ENCODE assay signal across 9 cellular contexts in the genomic region with DNA sequence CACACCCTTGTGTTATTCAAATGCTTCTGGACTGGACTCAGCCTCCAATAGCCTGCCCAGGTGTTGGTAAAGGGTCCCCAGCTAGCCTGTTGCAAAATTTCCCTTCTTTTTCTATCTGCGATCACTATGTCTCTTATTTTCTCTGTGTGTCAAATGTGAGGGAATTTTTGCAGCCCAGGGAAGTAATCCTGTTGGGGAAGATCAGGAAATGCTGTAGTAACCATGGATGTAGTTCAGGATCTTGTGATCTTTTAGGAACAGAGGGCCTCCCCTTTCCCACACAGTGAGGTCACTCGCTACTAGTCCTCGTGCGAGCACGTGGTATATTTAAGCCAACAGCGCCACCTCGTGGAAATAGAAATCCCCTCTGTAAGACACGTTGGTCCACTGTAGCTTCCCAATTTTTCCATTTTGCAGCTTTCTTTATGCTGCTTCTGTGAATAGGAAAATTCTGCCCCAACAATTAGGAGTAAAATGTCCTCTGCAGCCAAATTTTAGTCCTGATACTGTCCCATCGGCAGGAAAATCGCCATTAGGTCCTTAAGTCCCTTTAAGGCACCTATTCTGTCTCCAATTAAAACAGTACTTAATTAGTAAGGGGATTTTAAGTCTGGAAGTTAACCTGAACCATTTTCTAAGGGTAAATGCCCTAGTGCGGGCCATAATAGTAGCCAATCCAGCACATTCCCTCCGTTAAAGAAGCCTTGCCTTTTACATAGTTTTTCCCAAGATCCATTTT. TPM values are rescaled to one million over a fixed set of nuclear protein-coding genes. Genes with fewer than 3 reads are reported as not detected.
DNase-seq lines count a peak whose midpoint lies in the region; ATAC-seq, FAIRE-seq and TF ChIP-seq lines count a peak whose summit lies in the region.
"Had no signal": no experiment of that assay in that cellular context is flagged by ENCODE, and none has a peak within 500 bp of the region (broad histone marks: within the 10 kb centered on the region; RNA-seq: fewer than 3 reads in every experiment).

No MANE protein-coding gene starts in this region.

- CTCF ChIA-PET in WTC11 (lab: Charles Lee): interaction anchor here (0.6 to 3.6 kb wide), 6 partner anchors 9 to 446 kb away, joined by 3 to 12 read pairs (median 6); no protein-coding TSS in a partner anchor

- ATAC-seq in WTC11 (peak; percentile 78), HG02588 (IDR thresholded peaks at IDR 0.05; ENCODE audit: unreplicated experiment) (no peak)

- H3K4me1 Mint-ChIP-seq in WTC11: peaks cover 8% of the 10 kb centered on the region

- TF ChIP-seq CTCF in NB4 (IDR thresholded peaks at IDR 0.05; ENCODE audit: low read depth, low read length): peak; percentile 34
- peak; percentile 69 for TF ChIP-seq CTCF in WTC11 (IDR thresholded peaks at IDR 0.05)

- H3K36me3 Mint-ChIP-seq in WTC11: peaks cover 51% of the 10 kb centered on the region

- H3K9me3 Mint-ChIP-seq in WTC11: peaks cover 65% of the 10 kb centered on the region

- H3K4me3 ChIP-seq in NB4 (ENCODE audit: low read depth, low read length): no peak overlapping the region

- FAIRE-seq in urothelium cell line (lab: Jason Lieb, UNC): no peak
- FAIRE-seq: endometrium had no signal

- DNase-seq in NCI-H2196 (lab: John Stamatoyannopoulos, UW; ENCODE audit: unreplicated experiment) (peak; percentile 67), NCI-H2196 treated with DMSO at 0.1 percent for 48 hours (lab: John Stamatoyannopoulos, UW; ENCODE audit: unreplicated experiment) (no peak), NB4 (ENCODE audit: low read depth) (peak; percentile 76), WTC11 (ENCODE audit: low spot score) (peak; percentile 80), dermis blood vessel endothelial cell (peak; percentile 87), mesenteric fat pad (ENCODE audit: low spot score) (peak; percentile 35), urothelium cell line (ENCODE audit: low spot score) (peak; percentile 62)

- no peak for TF ChIP-seq POLR2A in NB4 (IDR thresholded peaks at IDR 0.05; ENCODE audit: extremely low read depth, insufficient read length)

- peaks cover 18% of the 10 kb centered on the region for H3K27me3 Mint-ChIP-seq in WTC11 (ENCODE audit: low read depth)

- H3K27ac Mint-ChIP-seq in WTC11: no peak overlapping the region

- POLR2A ChIA-PET in WTC11 (lab: Charles Lee): no interaction called here

- H3K4me3 Mint-ChIP-seq in WTC11: no peak overlapping the region

TF ChIP-seq in WTC11, 78 proteins besides CTCF, POLR2A, EP300 and RAD21:
- TF ChIP-seq, protein P1, sequence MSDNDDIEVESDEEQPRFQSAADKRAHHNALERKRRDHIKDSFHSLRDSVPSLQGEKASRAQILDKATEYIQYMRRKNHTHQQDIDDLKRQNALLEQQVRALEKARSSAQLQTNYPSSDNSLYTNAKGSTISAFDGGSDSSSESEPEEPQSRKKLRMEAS (CRISPR knock-in tag; IDR thresholded peaks at IDR 0.05): peak; percentile 60
- TF ChIP-seq, protein P2, sequence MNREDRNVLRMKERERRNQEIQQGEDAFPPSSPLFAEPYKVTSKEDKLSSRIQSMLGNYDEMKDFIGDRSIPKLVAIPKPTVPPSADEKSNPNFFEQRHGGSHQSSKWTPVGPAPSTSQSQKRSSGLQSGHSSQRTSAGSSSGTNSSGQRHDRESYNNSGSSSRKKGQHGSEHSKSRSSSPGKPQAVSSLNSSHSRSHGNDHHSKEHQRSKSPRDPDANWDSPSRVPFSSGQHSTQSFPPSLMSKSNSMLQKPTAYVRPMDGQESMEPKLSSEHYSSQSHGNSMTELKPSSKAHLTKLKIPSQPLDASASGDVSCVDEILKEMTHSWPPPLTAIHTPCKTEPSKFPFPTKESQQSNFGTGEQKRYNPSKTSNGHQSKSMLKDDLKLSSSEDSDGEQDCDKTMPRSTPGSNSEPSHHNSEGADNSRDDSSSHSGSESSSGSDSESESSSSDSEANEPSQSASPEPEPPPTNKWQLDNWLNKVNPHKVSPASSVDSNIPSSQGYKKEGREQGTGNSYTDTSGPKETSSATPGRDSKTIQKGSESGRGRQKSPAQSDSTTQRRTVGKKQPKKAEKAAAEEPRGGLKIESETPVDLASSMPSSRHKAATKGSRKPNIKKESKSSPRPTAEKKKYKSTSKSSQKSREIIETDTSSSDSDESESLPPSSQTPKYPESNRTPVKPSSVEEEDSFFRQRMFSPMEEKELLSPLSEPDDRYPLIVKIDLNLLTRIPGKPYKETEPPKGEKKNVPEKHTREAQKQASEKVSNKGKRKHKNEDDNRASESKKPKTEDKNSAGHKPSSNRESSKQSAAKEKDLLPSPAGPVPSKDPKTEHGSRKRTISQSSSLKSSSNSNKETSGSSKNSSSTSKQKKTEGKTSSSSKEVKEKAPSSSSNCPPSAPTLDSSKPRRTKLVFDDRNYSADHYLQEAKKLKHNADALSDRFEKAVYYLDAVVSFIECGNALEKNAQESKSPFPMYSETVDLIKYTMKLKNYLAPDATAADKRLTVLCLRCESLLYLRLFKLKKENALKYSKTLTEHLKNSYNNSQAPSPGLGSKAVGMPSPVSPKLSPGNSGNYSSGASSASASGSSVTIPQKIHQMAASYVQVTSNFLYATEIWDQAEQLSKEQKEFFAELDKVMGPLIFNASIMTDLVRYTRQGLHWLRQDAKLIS (CRISPR knock-in tag; IDR thresholded peaks at IDR 0.05; ENCODE audit: borderline replicate concordance): no peak

RNA-seq across cellular contexts. Expression of a gene that starts 4.0 kb away (rescaled TPM):
- total RNA-seq in WTC11 (2021): not detected in 3 replicates
- total RNA-seq in dermis blood vessel endothelial cell: not detected in 2 replicates
- not detected for total RNA-seq in mesenteric fat pad

RNA-seq across cellular contexts. Expression of a gene that starts 15.6 kb away (rescaled TPM):
- 57.0 to 66.1 TPM (median 57.7 TPM) in 3 replicates for total RNA-seq in WTC11 (2021)
- total RNA-seq in dermis blood vessel endothelial cell: 23.5 TPM in 2 replicates
- total RNA-seq in mesenteric fat pad: 29.1 TPM

RNA-seq across cellular contexts. Expression of a gene that starts 49.2 kb away (rescaled TPM):
- total RNA-seq in WTC11 (2021) (20.0 to 21.4 TPM (median 21.1 TPM) in 3 replicates), dermis blood vessel endothelial cell (7.8 and 8.3 TPM in 2 replicates), mesenteric fat pad (7.3 TPM)

RNA-seq across cellular contexts. Expression of a gene that starts 49.3 kb away (rescaled TPM):
- 15.0 to 16.1 TPM (median 15.4 TPM) in 3 replicates for total RNA-seq in WTC11 (2021)
- total RNA-seq in dermis blood vessel endothelial cell: 17.2 and 24.2 TPM in 2 replicates
- total RNA-seq in mesenteric fat pad: 7.7 TPM
